36 cellular contexts compared by ENCODE assay signal in genomic region chr1:166113630-166114029, GRCh38. TPM values are rescaled to one million over a fixed set of nuclear protein-coding genes. Genes with fewer than 3 reads are reported as not detected.
"Had no signal": no experiment of that assay in that cellular context is flagged by ENCODE, and none has a peak within 500 bp of the region (broad histone marks: within the 10 kb centered on the region; RNA-seq: fewer than 3 reads in every experiment).

No MANE protein-coding gene starts in this region.

- H3K27me3 ChIP-seq: MG63 had no signal

- H3K4me3 ChIP-seq: MG63 had no signal

- H3K9me3 ChIP-seq: MG63 had no signal

- DNase-seq: Karpas-422, Kasumi-1, KBM-7, KG1, MG63, MM.1S, MV-4-11, NCI-H1048, NCI-H1092, NCI-H1092 treated with DMSO at 0.1 percent for 48 hours, NCI-H1105, NCI-H1105 treated with DMSO at 0.1 percent for 48 hours, NCI-H1417, NCI-H1417 treated with DMSO at 0.1 percent for 48 hours, NCI-H1436, NCI-H1436 treated with DMSO at 0.1 percent for 48 hours, NCI-H146, NCI-H1694, NCI-H1694 treated with DMSO at 0.1 percent for 48 hours, NCI-H187, NCI-H187 treated with DMSO at 0.1 percent for 48 hours, NCI-H1930, NCI-H2029, NCI-H2029 treated with DMSO at 0.1 percent for 48 hours, NCI-H2081, NCI-H2081 treated with DMSO at 0.1 percent for 48 hours, NCI-H2107, NCI-H2171, NCI-H2171 treated with DMSO at 0.1 percent for 48 hours, NCI-H2227 treated with DMSO at 0.1 percent for 48 hours, NCI-H226, NCI-H345, NCI-H446, NCI-H446 treated with DMSO at 0.1 percent for 48 hours had no signal

- H3K36me3 ChIP-seq: MG63 had no signal

- H3K27ac ChIP-seq: KMS-11 had no signal

RNA-seq across cellular contexts. Expression of gene FAM78B, which starts 53.2 kb away (rescaled TPM):
- total RNA-seq: M059J had no signal
